ENCODE assay signal across 23 cellular contexts in the genomic region with DNA sequence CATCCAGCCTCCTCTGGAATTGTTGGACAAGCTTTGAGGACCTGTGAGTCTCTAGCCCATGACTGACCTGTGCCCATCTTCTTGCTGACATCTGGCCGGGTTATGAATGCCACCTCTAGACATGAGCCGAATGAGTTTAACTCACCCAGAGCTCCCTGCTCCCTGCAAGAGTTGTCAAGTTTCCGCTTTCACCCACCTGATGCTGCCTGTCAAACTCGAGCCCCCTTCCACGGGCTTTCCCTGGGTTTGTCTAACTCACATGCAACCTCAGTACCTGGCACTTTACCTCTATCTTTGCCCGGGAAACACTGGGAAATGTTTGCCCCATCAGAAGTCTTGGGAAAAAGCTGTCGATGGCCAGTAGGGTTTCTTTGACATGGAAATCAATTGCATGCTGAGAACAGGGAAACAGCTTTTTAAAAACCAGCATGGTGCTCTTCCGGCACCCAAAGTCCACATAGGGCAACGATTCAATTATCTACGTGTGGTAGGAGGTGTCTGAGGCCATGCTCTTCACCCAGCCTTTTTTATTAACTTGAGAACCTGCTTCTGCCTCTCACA. TPM values are rescaled to one million over a fixed set of nuclear protein-coding genes. Genes with fewer than 3 reads are reported as not detected.
"Had no signal": no experiment of that assay in that cellular context is flagged by ENCODE, and none has a peak within 500 bp of the region (broad histone marks: within the 10 kb centered on the region; RNA-seq: fewer than 3 reads in every experiment).

No MANE protein-coding gene starts in this region.

- H3K36me3 Mint-ChIP-seq: activated naive CD4-positive, alpha-beta T cell treated with anti-CD3 and anti-CD28 coated beads, Interleukin-2, amount 50 U/mL, for 72 hours; brain; mesothelial cell of epicardium; natural killer cell had no signal

- DNase-seq: activated CD4-positive, alpha-beta T cell treated with anti-CD3 and anti-CD28 coated beads for 1 hour; activated CD4-positive, alpha-beta T cell treated with anti-CD3 and anti-CD28 coated beads, Interleukin-2, amount 50 U/mL, for 1 hour; activated CD8-positive, alpha-beta T cell treated with anti-CD3 and anti-CD28 coated beads, Interleukin-2, amount 10 ng/mL, durations not matched to agents 7 days and 5 days; activated gamma-delta T cell treated with Interleukin-2 at 50 U/mL for 16 hours; effector CD8-positive, alpha-beta T cell; foreskin keratinocyte; hippocampal formation; left ventricle myocardium inferior; natural killer cell; retina; stimulated activated CD4-positive, alpha-beta T cell treated with anti-CD3 and anti-CD28 coated beads, Interleukin-4, amount 100 ng/mL, for 24 hours; stimulated activated naive CD4-positive, alpha-beta T cell treated with Interleukin-2 at 50 U/mL for 16 hours; substantia nigra; thyroid gland; WERI-Rb-1 had no signal

- H3K27me3 Mint-ChIP-seq: brain had no signal

- H3K27ac ChIP-seq: foreskin keratinocyte, left ventricle myocardium inferior, thyroid gland, WERI-Rb-1 had no signal

- H3K9me3 ChIP-seq: left ventricle myocardium inferior, thyroid gland had no signal

- H3K4me3 Mint-ChIP-seq: activated CD8-positive, alpha-beta T cell treated with anti-CD3 and anti-CD28 coated beads, Interleukin-2, amount 10 ng/mL, durations not matched to agents 7 days and 5 days; activated T-helper 1 cell treated with anti-CD3 and anti-CD28 coated beads, Interleukin-12 subunit alpha, Interleukin-12 subunit beta, Interleukin-2, Interleukin-4 antibody, amounts not matched to agents 30 ng/mL and 10 ng/mL and 1 ng/mL, durations not matched to agents 14 hours and 24 hours and 36 hours; brain; dendritic cell treated with granulocyte-macrophage colony-stimulating factor and Interleukin-4, amounts not matched to agents 40 ng/mL and 50 ng/mL, for 4 days; mesothelial cell of epicardium; natural killer cell; T-helper 2 cell treated with Interferon-gamma antibody and Interleukin-4, amounts not matched to agents 5 μg/mL and 100 μg/mL, for 36 hours had no signal

- H3K4me1 Mint-ChIP-seq: natural killer cell had no signal

- H3K9me3 Mint-ChIP-seq: activated naive CD4-positive, alpha-beta T cell treated with anti-CD3 and anti-CD28 coated beads, Interleukin-2, amount 50 U/mL, for 72 hours; activated T-helper 1 cell treated with anti-CD3 and anti-CD28 coated beads, Interleukin-12 subunit alpha, Interleukin-12 subunit beta, Interleukin-2, Interleukin-4 antibody, amounts not matched to agents 30 ng/mL and 10 ng/mL and 1 ng/mL, durations not matched to agents 14 hours and 24 hours and 36 hours; dendritic cell treated with granulocyte-macrophage colony-stimulating factor and Interleukin-4, amounts not matched to agents 40 ng/mL and 50 ng/mL, for 4 days; mesothelial cell of epicardium; natural killer cell; T-helper 2 cell treated with Interferon-gamma antibody and Interleukin-4, amounts not matched to agents 5 μg/mL and 100 μg/mL, for 36 hours had no signal

- ATAC-seq: activated CD8-positive, alpha-beta T cell treated with anti-CD3 and anti-CD28 coated beads, Interleukin-2, amount 10 ng/mL, durations not matched to agents 7 days and 5 days; activated naive CD4-positive, alpha-beta T cell treated with anti-CD3 and anti-CD28 coated beads, Interleukin-2, amount 50 U/mL, for 72 hours; foreskin keratinocyte; natural killer cell had no signal

- H3K27ac Mint-ChIP-seq: activated CD8-positive, alpha-beta T cell treated with anti-CD3 and anti-CD28 coated beads, Interleukin-2, amount 10 ng/mL, durations not matched to agents 7 days and 5 days; activated T-helper 1 cell treated with anti-CD3 and anti-CD28 coated beads, Interleukin-12 subunit alpha, Interleukin-12 subunit beta, Interleukin-2, Interleukin-4 antibody, amounts not matched to agents 30 ng/mL and 10 ng/mL and 1 ng/mL, durations not matched to agents 14 hours and 24 hours and 36 hours; brain; dendritic cell treated with granulocyte-macrophage colony-stimulating factor and Interleukin-4, amounts not matched to agents 40 ng/mL and 50 ng/mL, for 4 days; mesothelial cell of epicardium; natural killer cell; progenitor cell of endocrine pancreas; T-helper 2 cell treated with Interferon-gamma antibody and Interleukin-4, amounts not matched to agents 5 μg/mL and 100 μg/mL, for 36 hours had no signal

- H3K27me3 ChIP-seq: thyroid gland had no signal

- H3K36me3 ChIP-seq: left ventricle myocardium inferior, thyroid gland, WERI-Rb-1 had no signal

- H3K4me1 ChIP-seq: foreskin keratinocyte, left ventricle myocardium inferior, thyroid gland had no signal

- H3K4me3 ChIP-seq: left ventricle myocardium inferior, thyroid gland had no signal

RNA-seq across cellular contexts. Expression of a gene that starts 33.8 kb away (rescaled TPM):
- total RNA-seq: left ventricle myocardium inferior, progenitor cell of endocrine pancreas had no signal
- polyA plus RNA-seq: aorta had no signal
